ENCODE assay signal across 8 cellular contexts in genomic region chr3:195094211-195094921, GRCh38.
DNase-seq lines count a peak whose midpoint lies in the region; ATAC-seq and TF ChIP-seq lines count a peak whose summit lies in the region.

No MANE protein-coding gene starts in this region.

- intact Hi-C loops in sciatic nerve (cut with DNase I): no loop called here

- DNase-seq in WTC11 (ENCODE audit: low spot score): no peak
- no peak for DNase-seq in sciatic nerve (ENCODE audit: low spot score)
- no peak for DNase-seq in T-helper 2 cell
- no peak for DNase-seq in hepatic stellate cell (ENCODE audit: low spot score)
- DNase-seq in cerebellum (ENCODE audit: low spot score): no peak
- DNase-seq in KG1 (lab: John Stamatoyannopoulos, UW): no peak

- H3K36me3 Mint-ChIP-seq in WTC11: no peaks in the 10 kb centered on the region

- H3K9me3 Mint-ChIP-seq in WTC11: no peaks in the 10 kb centered on the region

- ATAC-seq in GM19043 (IDR thresholded peaks at IDR 0.05; ENCODE audit: low read depth, unreplicated experiment) (peak; percentile 60), HG02938 (IDR thresholded peaks at IDR 0.05; ENCODE audit: unreplicated experiment) (peak; percentile 55), WTC11 (peak; percentile 36), sciatic nerve (peak; percentile 46)

- POLR2A ChIA-PET in WTC11 (lab: Charles Lee): interaction anchor here (0.6 kb wide), 1 partner anchor 14 kb away, joined by 3 read pairs; no protein-coding TSS in a partner anchor

- H3K4me1 Mint-ChIP-seq in WTC11: peaks cover 11% of the 10 kb centered on the region

- H3K27ac Mint-ChIP-seq in WTC11: peak overlapping the region; percentile 76

- CTCF ChIA-PET in WTC11 (lab: Charles Lee): no interaction called here

- TF ChIP-seq CTCF in WTC11 (IDR thresholded peaks at IDR 0.05): no peak

- no peaks in the 10 kb centered on the region for H3K27me3 Mint-ChIP-seq in WTC11 (ENCODE audit: low read depth)

- H3K4me3 Mint-ChIP-seq in WTC11: no peak overlapping the region

TF ChIP-seq in WTC11, 78 proteins besides CTCF, POLR2A, EP300 and RAD21:
- TF ChIP-seq NFE2L1 (CRISPR knock-in tag; IDR thresholded peaks at IDR 0.05) (no peak), IRF2 (CRISPR knock-in tag; IDR thresholded peaks at IDR 0.05; ENCODE audit: borderline replicate concordance, low read depth) (no peak), CDX4 (CRISPR knock-in tag; IDR thresholded peaks at IDR 0.05; ENCODE audit: borderline replicate concordance) (no peak), HMGXB4 (CRISPR knock-in tag; IDR thresholded peaks at IDR 0.05) (no peak)
TF ChIP-seq in WTC11: peak in this region for 0.
